In genomic region chr19:1460033-1460995, GRCh38 we compare ENCODE assay signal across 26 cellular contexts. TPM values are rescaled to one million over a fixed set of nuclear protein-coding genes. Genes with fewer than 3 reads are reported as not detected.
"Had no signal": no experiment of that assay in that cellular context is flagged by ENCODE, and none has a peak within 500 bp of the region (broad histone marks: within the 10 kb centered on the region; RNA-seq: fewer than 3 reads in every experiment).

No MANE protein-coding gene starts in this region.

- H3K36me3 Mint-ChIP-seq: natural killer cell, type B pancreatic cell had no signal

- H3K27me3 ChIP-seq: testis had no signal

- DNase-seq: dermis blood vessel endothelial cell; effector memory CD4-positive, alpha-beta T cell; foreskin keratinocyte; heart left ventricle; islet precursor cell; kidney glomerular epithelial cell; left ventricle myocardium superior; lower lobe of right lung; natural killer cell; sigmoid colon; stimulated activated CD4-positive, alpha-beta T cell treated with anti-CD3 and anti-CD28 coated beads, Interleukin-2, amount 100 ng/mL, for 24 hours; stimulated activated CD4-positive, alpha-beta T cell treated with anti-CD3 and anti-CD28 coated beads, Interleukin-4, amount 100 ng/mL, for 24 hours; stimulated activated naive CD4-positive, alpha-beta T cell treated with Interleukin-2 at 50 U/mL for 16 hours; stomach; testis; tibial artery had no signal

- H3K9me3 Mint-ChIP-seq: natural killer cell; stimulated activated effector memory CD8-positive, alpha-beta T cell treated with anti-CD3 and anti-CD28 coated beads, Interleukin-12 subunit alpha, Interleukin-12 subunit beta, amount 100 ng/mL, for 72 hours; type B pancreatic cell had no signal

- H3K27ac Mint-ChIP-seq: natural killer cell; stimulated activated effector memory CD8-positive, alpha-beta T cell treated with anti-CD3 and anti-CD28 coated beads, Interleukin-12 subunit alpha, Interleukin-12 subunit beta, amount 100 ng/mL, for 72 hours; type B pancreatic cell had no signal

- H3K4me3 ChIP-seq: coronary artery, esophagus muscularis mucosa, gastroesophageal sphincter, heart left ventricle, hepatocyte, lower lobe of right lung, pancreas, sigmoid colon, stomach, testis, tibial artery had no signal

- ATAC-seq: foreskin keratinocyte; gastroesophageal sphincter; heart left ventricle; left colon; left ventricle myocardium superior; lower lobe of right lung; natural killer cell; pancreas; stimulated activated effector memory CD8-positive, alpha-beta T cell treated with anti-CD3 and anti-CD28 coated beads, Interleukin-12 subunit alpha, Interleukin-12 subunit beta, amount 100 ng/mL, for 72 hours had no signal

- H3K9me3 ChIP-seq: esophagus muscularis mucosa, gastroesophageal sphincter, heart left ventricle, lower lobe of right lung, neutrophil, pancreas, sigmoid colon, stomach, testis, tibial artery had no signal

- H3K4me1 ChIP-seq: foreskin keratinocyte had no signal

- H3K27ac ChIP-seq: coronary artery, esophagus muscularis mucosa, foreskin keratinocyte, gastroesophageal sphincter, heart left ventricle, hepatocyte, lower lobe of right lung, neutrophil, pancreas, sigmoid colon, stomach, testis, tibial artery had no signal

- H3K4me3 Mint-ChIP-seq: natural killer cell; stimulated activated effector memory CD8-positive, alpha-beta T cell treated with anti-CD3 and anti-CD28 coated beads, Interleukin-12 subunit alpha, Interleukin-12 subunit beta, amount 100 ng/mL, for 72 hours; type B pancreatic cell had no signal

RNA-seq across cellular contexts. Expression of gene APC2, which starts 10.4 kb away (rescaled TPM):
- total RNA-seq: epithelial cell of proximal tubule had no signal
